ENCODE assay signal across 8 cellular contexts in genomic region chr14:75303415-75303814, GRCh38. TPM values are rescaled to one million over a fixed set of nuclear protein-coding genes. Genes with fewer than 3 reads are reported as not detected.
DNase-seq lines count a peak whose midpoint lies in the region; ATAC-seq, FAIRE-seq and TF ChIP-seq lines count a peak whose summit lies in the region.

No MANE protein-coding gene starts in this region.

- TF ChIP-seq RAD21 in H1 (IDR thresholded peaks at IDR 0.05 in 1 of 2, conservative IDR thresholded peaks at IDR 0.05 in 1 of 2; ENCODE audit: low read depth in 2 of 2, low read length in 2 of 2), result peak; percentile 95 to 96

- no peaks in the 10 kb centered on the region for H4K20me1 ChIP-seq in H1 (replicated peaks in 1 of 2; ENCODE audit: control insufficient read depth in 1 of 2, insufficient read depth in 2 of 2, low read length in 2 of 2)

- H3K9me3 ChIP-seq in H1 (ENCODE audit: insufficient read depth in 2 of 2, low read depth in 1 of 2, low read length in 1 of 2), result no peaks in the 10 kb centered on the region

- H3K27me3 ChIP-seq in H1 (replicated peaks in 1 of 4; ENCODE audit: control insufficient read depth in 3 of 4, extremely low read depth in 1 of 4, insufficient read depth in 3 of 4, low read length in 3 of 4) (no peaks in the 10 kb centered on the region), mesendoderm (ENCODE audit: insufficient read depth, low read length, poor library complexity) (no peaks in the 10 kb centered on the region)

- H4K8ac ChIP-seq in H1 (ENCODE audit: extremely low read depth, insufficient read depth, low read length) (no peak overlapping the region), mesendoderm (ENCODE audit: low read depth, low read length) (no peak overlapping the region)

- H3K9ac ChIP-seq in H1 (replicated peaks in 1 of 4; ENCODE audit: extremely low read depth in 1 of 4, low read depth in 3 of 4, low read length in 3 of 4), result no peak overlapping the region
- no peak overlapping the region for H3K9ac ChIP-seq in mesendoderm (ENCODE audit: low read length)

- H3K56ac ChIP-seq in H1 (replicated peaks; ENCODE audit: insufficient read length, low read depth, low read length) (no peak overlapping the region), mesendoderm (ENCODE audit: low read length) (no peak overlapping the region)

- peak; percentile 81 for FAIRE-seq in HTR-8/SVneo (lab: Jason Lieb, UNC)
- peak; percentile 73 for FAIRE-seq in H1 (lab: Jason Lieb, UNC)

- WGBS in H1 (ENCODE audit: extremely low coverage in 1 of 2, insufficient coverage in 1 of 2, insufficient read length in 1 of 2, insufficient replicate concordance in 2 of 2, low coverage in 1 of 2, low lambda C conversion rate in 2 of 2, missing lambda C conversion rate in 1 of 2), 2 experiments, result 25% methylated on average over 14 of the region's 14 CpGs; no CpG with 5 or more reads in 1 of the 2 experiments
- no CpG with 5 or more reads among the region's 14 CpGs for WGBS in mesendoderm (ENCODE audit: extremely low coverage, insufficient coverage, low lambda C conversion rate)

- H3K79me2 ChIP-seq in H1 (ENCODE audit: control insufficient read depth in 1 of 2, insufficient read depth in 2 of 2, low read length in 2 of 2), result no peaks in the 10 kb centered on the region
- no peaks in the 10 kb centered on the region for H3K79me2 ChIP-seq in mesendoderm (ENCODE audit: control insufficient read depth, insufficient read depth, low read length)

- POLR2A ChIA-PET in H1 (lab: Charles Lee; ENCODE audit: partially characterized antibody), result interaction anchor here (1.0 to 1.3 kb wide), 3 partner anchors 22 to 176 kb away, joined by 3 to 5 read pairs (median 3); partner anchors contain the start of gene NEK9

- H3K79me1 ChIP-seq in H1 (ENCODE audit: low read depth, low read length) (no peaks in the 10 kb centered on the region), mesendoderm (ENCODE audit: low read length) (no peaks in the 10 kb centered on the region)

- H3K4me2 ChIP-seq in H1 (ENCODE audit: insufficient read depth in 1 of 2, low read depth in 2 of 2, low read length in 2 of 2) (0 out of 4 replicates have a peak overlapping the region, but pooled peaks of 1 of the 2 experiments have one; percentile 16), mesendoderm (ENCODE audit: low read length) (no peak overlapping the region)

- H2BK120ac ChIP-seq in H1 (replicated peaks; ENCODE audit: low read depth, low read length), result no peak overlapping the region
- H2BK120ac ChIP-seq in mesendoderm (ENCODE audit: low read depth, low read length), result no peak overlapping the region

- H3K27ac ChIP-seq in H1 (ENCODE audit: low read depth, low read length) (no peak overlapping the region), mesendoderm (ENCODE audit: low read depth, low read length) (no peak overlapping the region), substantia nigra (ENCODE audit: low read depth, low read length, poor library complexity, severe bottlenecking) (no peak overlapping the region)

- H4K91ac ChIP-seq in H1 (replicated peaks; ENCODE audit: insufficient read length, low read length), result no peak overlapping the region

- H3K4me1 ChIP-seq in H1 (replicated peaks in 1 of 4; ENCODE audit: control insufficient read depth in 3 of 4, insufficient read depth in 4 of 4, low read length in 3 of 4), result peaks cover 0 to 4% (median 1%) of the 10 kb centered on the region in 4 experiments; a peak in 2 of 7 replicates
- peaks cover 5% of the 10 kb centered on the region for H3K4me1 ChIP-seq in mesendoderm (ENCODE audit: control insufficient read depth, low read depth, low read length)

- H3K4me3 ChIP-seq in H1 (ENCODE audit: extremely low read depth in 1 of 4, insufficient read depth in 2 of 4, low read depth in 3 of 4, low read length in 4 of 4), result no peak overlapping the region
- no peak overlapping the region for H3K4me3 ChIP-seq in mesendoderm (ENCODE audit: low read length)

- H3K23me2 ChIP-seq in H1 (ENCODE audit: low read depth, low read length), result no peaks in the 10 kb centered on the region

- H3K36me3 ChIP-seq in H1 (ENCODE audit: control insufficient read depth in 2 of 4, insufficient read depth in 4 of 4, low read length in 3 of 4) (no peaks in the 10 kb centered on the region), mesendoderm (ENCODE audit: control insufficient read depth, insufficient read depth, low read length) (no peaks in the 10 kb centered on the region)

- peak overlapping the region; percentile 45; the same call in 1 of the 2 replicates for H2AFZ ChIP-seq in H1 (ENCODE audit: low read length)

- H2AK5ac ChIP-seq in H1 (ENCODE audit: low read depth, low read length) (no peak overlapping the region), mesendoderm (ENCODE audit: low read length) (no peak overlapping the region)

- TF ChIP-seq EP300 in H1 (IDR thresholded peaks at IDR 0.05; ENCODE audit: borderline replicate concordance in 1 of 2, low read depth in 2 of 2, low read length in 2 of 2), result no peak; a peak in 1 of 3 replicates

- no peak overlapping the region for H3K14ac ChIP-seq in H1 (ENCODE audit: insufficient read length)

- no peak overlapping the region for H2BK5ac ChIP-seq in H1 (ENCODE audit: low read depth, low read length)
- H2BK5ac ChIP-seq in mesendoderm (ENCODE audit: low read length), result no peak overlapping the region

- ATAC-seq in GM18505 (IDR thresholded peaks at IDR 0.05; ENCODE audit: unreplicated experiment), result no peak

- H2BK15ac ChIP-seq in H1 (ENCODE audit: low read length), result no peak overlapping the region
- no peak overlapping the region for H2BK15ac ChIP-seq in mesendoderm (replicated peaks; ENCODE audit: low read depth)

- DNase-seq in COR-L47 (lab: John Stamatoyannopoulos, UW) (peak; percentile 69), HTR-8/SVneo (ENCODE audit: insufficient read length, low spot score) (peak; percentile 91), NCI-H82 treated with DMSO at 0.1 percent for 48 hours (lab: John Stamatoyannopoulos, UW; ENCODE audit: unreplicated experiment) (peak; percentile 36), H1 (ENCODE audit: low read depth in 1 of 2, low spot score in 2 of 2) (peak in 1 of 2 experiments; percentile 65), mesendoderm (peak; percentile 82), substantia nigra (lab: John Stamatoyannopoulos, UW) (peak in 33 of 49 donors; percentile 13 to 81 (median 50))
- DNase-seq in activated CD4-positive, alpha-beta T cell treated with anti-CD3 and anti-CD28 coated beads, Interleukin-2, amount 50 U/mL, for 1 hour, result peak; percentile 62

- no peak overlapping the region for H2BK12ac ChIP-seq in H1 (ENCODE audit: low read depth, low read length)

- H3K18ac ChIP-seq in H1 (ENCODE audit: extremely low read depth, low read length), result no peak overlapping the region; the same call in 1 of the 2 replicates
- H3K18ac ChIP-seq in mesendoderm (ENCODE audit: low read length), result no peak overlapping the region

- no peak overlapping the region for H3K4ac ChIP-seq in H1 (replicated peaks; ENCODE audit: insufficient read length, low read depth, low read length)
- no peak overlapping the region for H3K4ac ChIP-seq in mesendoderm (ENCODE audit: low read depth, low read length)

- H2BK20ac ChIP-seq in H1 (ENCODE audit: low read length), result no peak overlapping the region

- CTCF ChIA-PET in H1 (lab: Charles Lee; ENCODE audit: partially characterized antibody), result interaction anchor here (0.6 to 14.1 kb wide), 28 partner anchors 9 to 1460 kb away, joined by 3 to 184 read pairs (median 4); partner anchors contain the start of gene ZC2HC1C

- peak; percentile 70 to 92 (median 84) for TF ChIP-seq CTCF in H1 (IDR thresholded peaks at IDR 0.05; ENCODE audit: control extremely low read depth in 1 of 3, insufficient read depth in 1 of 3, low read depth in 1 of 3, low read length in 3 of 3)

- peak overlapping the region; percentile 68 for H4K5ac ChIP-seq in H1 (ENCODE audit: insufficient read length, low read depth, low read length)
- no peak overlapping the region for H4K5ac ChIP-seq in mesendoderm (ENCODE audit: low read length)

- no peak for TF ChIP-seq POLR2A in H1 (IDR thresholded peaks at IDR 0.05; ENCODE audit: control extremely low read depth in 1 of 2, low read depth in 2 of 2, low read length in 2 of 2)
- no peak for TF ChIP-seq POLR2A in GM18505 (IDR thresholded peaks at IDR 0.05; ENCODE audit: borderline replicate concordance, extremely low read depth, insufficient read depth, insufficient read length)

- H3K23ac ChIP-seq in H1 (ENCODE audit: insufficient read length) (no peak overlapping the region), mesendoderm (ENCODE audit: low read length) (no peak overlapping the region)

TF ChIP-seq in H1, 55 proteins besides CTCF, POLR2A, EP300 and RAD21:
- no peak for TF ChIP-seq BRCA1 (IDR thresholded peaks at IDR 0.05; ENCODE audit: low read depth, low read length)
- TF ChIP-seq TCF12 (IDR thresholded peaks at IDR 0.05; ENCODE audit: low read depth, low read length), result 0 out of 2 replicates have a peak, but pooled peaks have one; percentile 45
TF ChIP-seq in H1: peak in this region for 1.

RNA-seq across cellular contexts. Expression of gene FOS, which starts 24.8 kb away (rescaled TPM):
- total RNA-seq in H1 (2021; fragmentation: NEBNext Ultra II Directional; extraction: Animal tissue kit (Norgen Biotek cat#: 25700)), result 51.5 and 51.8 TPM in 2 replicates
- polyA plus RNA-seq in H1 (2011; rRNA removed), result 50.2 and 74.5 TPM in 2 replicates
- 29.8 TPM for polyA plus RNA-seq in H1 (2011; cell fraction: cytosol; rRNA removed)
- polyA plus RNA-seq in H1 (2011; cell fraction: nucleus; rRNA removed), result 236 TPM
- 36.4 to 90.0 TPM (median 56.1 TPM) in 4 replicates for polyA plus RNA-seq in H1 (2012, experiment 1 of 2)
- 60.5 TPM for polyA plus RNA-seq in H1 (2012, experiment 2 of 2)
- 8.6 TPM for polyA plus RNA-seq in H1 (2013, experiment 1 of 2)
- 8.3 TPM for polyA plus RNA-seq in H1 (2013, experiment 2 of 2)
- polyA minus RNA-seq in H1 (2011; rRNA and poly(A)+ RNA removed), result 35.8 and 91.1 TPM in 2 replicates
- polyA minus RNA-seq in H1 (2011; cell fraction: cytosol; rRNA and poly(A)+ RNA removed), result 38.5 TPM
- 604 TPM for polyA minus RNA-seq in H1 (2011; cell fraction: nucleus; rRNA and poly(A)+ RNA removed)
- 30.2 TPM for polyA plus RNA-seq in mesendoderm (2013, experiment 1 of 2)
- polyA plus RNA-seq in mesendoderm (2013, experiment 2 of 2), result 33.0 TPM
